Comparison of ENCODE assay signal across 13 cellular contexts in the genomic region with DNA sequence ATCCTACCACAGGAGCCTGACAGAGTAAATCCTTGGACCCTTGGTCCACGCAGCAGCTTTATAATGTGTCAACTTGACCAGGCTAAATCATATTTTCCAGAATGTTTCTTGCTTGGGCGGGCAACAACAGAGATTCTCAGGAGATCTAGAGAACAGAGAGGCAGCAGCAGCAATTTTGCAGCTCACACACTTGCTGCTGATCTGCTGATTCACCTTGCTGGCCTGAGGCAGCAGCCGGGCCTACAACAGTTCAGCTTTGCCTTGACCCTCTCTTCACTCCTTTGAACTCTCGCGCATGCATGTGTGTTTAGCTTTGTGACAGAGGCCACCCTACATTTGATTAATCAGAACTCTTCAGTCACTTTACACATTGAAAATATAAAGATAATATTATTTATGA.
DNase-seq lines count a peak whose midpoint lies in the region; ATAC-seq, FAIRE-seq and TF ChIP-seq lines count a peak whose summit lies in the region.
"Had no signal": no experiment of that assay in that cellular context is flagged by ENCODE, and none has a peak within 500 bp of the region (broad histone marks: within the 10 kb centered on the region; RNA-seq: fewer than 3 reads in every experiment).

No MANE protein-coding gene starts in this region.

- H3K79me1 ChIP-seq in mesendoderm (ENCODE audit: low read length): no peaks in the 10 kb centered on the region

- no peaks in the 10 kb centered on the region for H4K20me1 ChIP-seq in astrocyte (ENCODE audit: insufficient read depth, low read length)

- H3K79me2 ChIP-seq in astrocyte (ENCODE audit: insufficient read depth, low read length): no peaks in the 10 kb centered on the region
- no peaks in the 10 kb centered on the region for H3K79me2 ChIP-seq in mesendoderm (ENCODE audit: control insufficient read depth, insufficient read depth, low read length)

- no peak overlapping the region for H4K8ac ChIP-seq in mesendoderm (ENCODE audit: low read depth, low read length)

- peaks cover 32% of the 10 kb centered on the region for H3K4me1 Mint-ChIP-seq in astrocyte (ENCODE audit: low read depth, unreplicated experiment)
- H3K4me1 Mint-ChIP-seq: CD14-positive monocyte had no signal

- no peak overlapping the region for H2BK5ac ChIP-seq in mesendoderm (ENCODE audit: low read length)

- TF ChIP-seq CTCF in astrocyte (IDR thresholded peaks at IDR 0.05; ENCODE audit: insufficient read depth, low read depth, low read length): no peak

- H3K36me3 ChIP-seq in astrocyte (ENCODE audit: insufficient read depth, low read length) (peaks cover 3% of the 10 kb centered on the region), mesendoderm (ENCODE audit: control insufficient read depth, insufficient read depth, low read length) (no peaks in the 10 kb centered on the region)

- no peak overlapping the region for H2BK120ac ChIP-seq in mesendoderm (ENCODE audit: low read depth, low read length)

- H3K9me3 ChIP-seq in astrocyte (ENCODE audit: insufficient read depth, low read depth, low read length): no peaks in the 10 kb centered on the region
- H3K9me3 ChIP-seq: A549 had no signal

- H3K36me3 Mint-ChIP-seq in astrocyte (ENCODE audit: low read depth, unreplicated experiment): peaks cover 3% of the 10 kb centered on the region
- H3K36me3 Mint-ChIP-seq: CD8-positive, alpha-beta T cell had no signal

- H3K4me2 ChIP-seq in astrocyte (ENCODE audit: low read length) (no peak overlapping the region), mesendoderm (ENCODE audit: low read length) (no peak overlapping the region)
- H3K4me2 ChIP-seq: A549 had no signal

- H3K9me3 Mint-ChIP-seq in astrocyte (ENCODE audit: unreplicated experiment): no peaks in the 10 kb centered on the region
- H3K9me3 Mint-ChIP-seq: CD14-positive monocyte; CD8-positive, alpha-beta T cell had no signal

- no peaks in the 10 kb centered on the region for H3K27me3 ChIP-seq in astrocyte (ENCODE audit: insufficient read depth, low read length)
- no peaks in the 10 kb centered on the region for H3K27me3 ChIP-seq in mesendoderm (ENCODE audit: insufficient read depth, low read length, poor library complexity)

- H2AK5ac ChIP-seq in mesendoderm (ENCODE audit: low read length): no peak overlapping the region

- no CpG with 5 or more reads among the region's 5 CpGs for WGBS in mesendoderm (ENCODE audit: extremely low coverage, insufficient coverage, low lambda C conversion rate)

- H3K27me3 Mint-ChIP-seq in astrocyte (ENCODE audit: low read depth, unreplicated experiment): no peaks in the 10 kb centered on the region

- no peak for ATAC-seq in HG03520 (IDR thresholded peaks at IDR 0.05; ENCODE audit: unreplicated experiment)
- ATAC-seq: A549; CD8-positive, alpha-beta T cell had no signal

- no peak overlapping the region for H3K18ac ChIP-seq in mesendoderm (ENCODE audit: low read length)

- no peak overlapping the region for H3K4ac ChIP-seq in mesendoderm (ENCODE audit: low read depth, low read length)

- H2AFZ ChIP-seq in astrocyte (ENCODE audit: low read depth, low read length): no peak overlapping the region

- no peak overlapping the region for H4K5ac ChIP-seq in mesendoderm (ENCODE audit: low read length)

- no peak overlapping the region for H3K4me3 Mint-ChIP-seq in astrocyte (ENCODE audit: unreplicated experiment)
- H3K4me3 Mint-ChIP-seq: CD14-positive monocyte; CD8-positive, alpha-beta T cell had no signal

- no peak for TF ChIP-seq POLR2A in H54 (IDR thresholded peaks at IDR 0.05; ENCODE audit: low read depth, low read length)

- H3K9ac ChIP-seq in astrocyte (ENCODE audit: low read length): no peak overlapping the region
- H3K9ac ChIP-seq in mesendoderm (ENCODE audit: low read length): no peak overlapping the region

- H3K27ac Mint-ChIP-seq in astrocyte (ENCODE audit: unreplicated experiment): peak overlapping the region; percentile 90
- H3K27ac Mint-ChIP-seq: CD14-positive monocyte; CD8-positive, alpha-beta T cell had no signal

- no peak overlapping the region for H3K56ac ChIP-seq in mesendoderm (ENCODE audit: low read length)

- peak; percentile 20 for FAIRE-seq in H54 (lab: Jason Lieb, UNC)
- no peak for FAIRE-seq in astrocyte (lab: Jason Lieb, UNC)
- FAIRE-seq: A549, D721Med had no signal

- H3K4me1 ChIP-seq in astrocyte (ENCODE audit: insufficient read depth, low read length) (no peaks in the 10 kb centered on the region), mesendoderm (ENCODE audit: control insufficient read depth, low read depth, low read length) (no peaks in the 10 kb centered on the region)

- H3K27ac ChIP-seq in astrocyte (ENCODE audit: low read depth, low read length): no peak overlapping the region
- no peak overlapping the region for H3K27ac ChIP-seq in mesendoderm (ENCODE audit: low read depth, low read length)
- H3K27ac ChIP-seq: A549 had no signal

- H3K23ac ChIP-seq in mesendoderm (ENCODE audit: low read length): no peak overlapping the region

- H2BK15ac ChIP-seq in mesendoderm (replicated peaks; ENCODE audit: low read depth): no peak overlapping the region

- DNase-seq in H54 (ENCODE audit: insufficient read length, low spot score) (no peak), astrocyte (ENCODE audit: low read depth) (no peak), mesendoderm (peak; percentile 24), NCI-H748 treated with DMSO at 0.1 percent for 48 hours (lab: John Stamatoyannopoulos, UW) (no peak)
- DNase-seq in activated naive CD4-positive, alpha-beta T cell treated with Interleukin-2 at 50 U/mL for 16 hours: no peak
- DNase-seq: CD8-positive, alpha-beta T cell; COR-L47; DND-41; GF-D8 had no signal

- H3K4me3 ChIP-seq in astrocyte (ENCODE audit: insufficient read depth, low read depth, low read length) (no peak overlapping the region), mesendoderm (ENCODE audit: low read length) (no peak overlapping the region)
- H3K4me3 ChIP-seq: A549 had no signal
